12 cellular contexts compared by ENCODE assay signal in genomic region chr16:30565526-30565925, GRCh38.
"Had no signal": no experiment of that assay in that cellular context is flagged by ENCODE, and none has a peak within 500 bp of the region (broad histone marks: within the 10 kb centered on the region; RNA-seq: fewer than 3 reads in every experiment).

No MANE protein-coding gene starts in this region.

- H3K4me3 Mint-ChIP-seq: activated T-cell treated with anti-CD3 and anti-CD28 coated beads, Interleukin-2, amount 50 U/mL, for 72 hours; effector memory CD8-positive, alpha-beta T cell; T-helper 2 cell treated with Interferon-gamma antibody and Interleukin-4, amounts not matched to agents 5 μg/mL and 100 μg/mL, for 36 hours had no signal

- H3K9me3 ChIP-seq: neutrophil, tibial artery had no signal

- H3K9me3 Mint-ChIP-seq: activated T-cell treated with anti-CD3 and anti-CD28 coated beads, Interleukin-2, amount 50 U/mL, for 72 hours; effector memory CD8-positive, alpha-beta T cell; T-helper 2 cell treated with Interferon-gamma antibody and Interleukin-4, amounts not matched to agents 5 μg/mL and 100 μg/mL, for 36 hours had no signal

- H3K27ac Mint-ChIP-seq: activated T-cell treated with anti-CD3 and anti-CD28 coated beads, Interleukin-2, amount 50 U/mL, for 72 hours; T-helper 2 cell treated with Interferon-gamma antibody and Interleukin-4, amounts not matched to agents 5 μg/mL and 100 μg/mL, for 36 hours had no signal

- H3K27me3 Mint-ChIP-seq: effector memory CD8-positive, alpha-beta T cell had no signal

- FAIRE-seq: small intestine had no signal

- H3K36me3 ChIP-seq: neutrophil, tibial artery had no signal

- H3K27ac ChIP-seq: neutrophil, tibial artery had no signal

- DNase-seq: activated CD4-positive, alpha-beta T cell treated with anti-CD3 and anti-CD28 coated beads, Interleukin-2, amount 50 U/mL, for 4 hours; activated naive CD4-positive, alpha-beta T cell; activated T-cell treated with anti-CD3 and anti-CD28 coated beads, Interleukin-2, amount 50 U/mL, for 72 hours; cortex of kidney; effector memory CD8-positive, alpha-beta T cell; hypothalamus; kidney glomerular epithelial cell; small intestine; tibial artery had no signal

- H3K27me3 ChIP-seq: neutrophil, tibial artery had no signal

- H3K4me3 ChIP-seq: tibial artery had no signal

- ATAC-seq: activated CD4-positive, CD25-positive, alpha-beta regulatory T cell treated with anti-CD3 and anti-CD28 coated beads, Interleukin-2, amount 50 U/mL, for 24 hours; activated T-cell treated with anti-CD3 and anti-CD28 coated beads, Interleukin-2, amount 50 U/mL, for 72 hours; effector memory CD8-positive, alpha-beta T cell had no signal
